ENCODE assay signal across 8 cellular contexts in the genomic region with DNA sequence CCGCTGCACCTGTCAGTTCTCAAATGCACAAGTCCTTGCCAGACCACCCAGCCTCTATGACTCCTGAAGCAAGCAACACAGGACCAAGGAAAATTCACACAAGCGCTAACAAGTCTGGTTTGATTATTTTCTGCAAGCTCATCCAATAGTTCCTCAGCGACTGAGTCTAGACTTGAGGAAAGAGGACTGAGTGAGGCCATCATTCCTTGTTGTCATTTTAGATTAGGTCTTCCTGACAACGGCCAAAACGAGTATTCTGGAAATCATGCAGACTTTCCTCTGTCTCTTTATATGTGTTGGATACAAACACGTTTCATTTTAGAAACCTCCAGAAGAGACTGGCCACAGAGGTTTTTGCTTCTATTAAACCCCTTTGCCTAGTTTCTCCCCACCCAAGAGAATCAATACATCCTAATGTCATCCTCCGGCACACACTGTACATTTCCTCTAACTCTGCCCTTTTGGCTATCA. TPM values are rescaled to one million over a fixed set of nuclear protein-coding genes. Genes with fewer than 3 reads are reported as not detected.
DNase-seq lines count a peak whose midpoint lies in the region; ATAC-seq, FAIRE-seq and TF ChIP-seq lines count a peak whose summit lies in the region.

No MANE protein-coding gene starts in this region.

- DNase-seq in CD14-positive monocyte (ENCODE audit: low spot score) (no peak), adipocyte (ENCODE audit: low read depth) (peak; percentile 64), frontal cortex (ENCODE audit: low spot score in 2 of 2) (no peak), NCI-H1105 (lab: John Stamatoyannopoulos, UW) (no peak)
- no peak for DNase-seq in stimulated activated naive CD8-positive, alpha-beta T cell treated with anti-CD3 and anti-CD28 coated beads, Interleukin-15, amount 100 ng/mL, for 72 hours
- no peak for DNase-seq in stimulated activated CD4-positive, alpha-beta T cell treated with anti-CD3 and anti-CD28 coated beads, Interleukin-2, amount 100 ng/mL, for 48 hours

- no peaks in the 10 kb centered on the region for H3K9me3 ChIP-seq in HUES64 (ENCODE audit: insufficient read depth, low read depth, low read length)
- no peaks in the 10 kb centered on the region for H3K9me3 ChIP-seq in adipocyte (ENCODE audit: control insufficient read depth, low read length)
- H3K9me3 ChIP-seq in iPS-18c (ENCODE audit: control insufficient read depth, insufficient read depth, low read length): no peaks in the 10 kb centered on the region

- H3K9ac ChIP-seq in HUES64 (ENCODE audit: low read depth, low read length): peak overlapping the region; percentile 97
- H3K9ac ChIP-seq in adipocyte (ENCODE audit: low read length): peak overlapping the region; percentile 99

- H3K4me3 ChIP-seq in HUES64 (ENCODE audit: low read length): peak overlapping the region; percentile 68
- peak overlapping the region; percentile 98 for H3K4me3 ChIP-seq in adipocyte (ENCODE audit: low read length)
- H3K4me3 ChIP-seq in iPS-18c (ENCODE audit: insufficient read depth, low read depth, low read length): peak overlapping the region; percentile 91

- no peak for FAIRE-seq in frontal cortex (lab: Jason Lieb, UNC)

- H3K4me1 ChIP-seq in HUES64 (ENCODE audit: insufficient read depth, low read length): 0 out of 2 replicates have a peak, but pooled peaks cover 7% of the 10 kb centered on the region
- H3K4me1 ChIP-seq in adipocyte (ENCODE audit: control insufficient read depth, insufficient read depth, low read length): peaks cover 26% of the 10 kb centered on the region

- H3K4me1 Mint-ChIP-seq in CD14-positive monocyte: peaks cover 58% of the 10 kb centered on the region
- peaks cover 56% of the 10 kb centered on the region for H3K4me1 Mint-ChIP-seq in stimulated activated naive CD8-positive, alpha-beta T cell treated with anti-CD3 and anti-CD28 coated beads, Interleukin-15, amount 100 ng/mL, for 72 hours

- peaks cover 23% of the 10 kb centered on the region; the same call in 1 of the 2 replicates for H3K36me3 ChIP-seq in HUES64 (ENCODE audit: insufficient read depth, low read length)
- H3K36me3 ChIP-seq in adipocyte (ENCODE audit: control insufficient read depth, insufficient read depth, low read length, severe bottlenecking): peaks cover 7% of the 10 kb centered on the region

- ATAC-seq in stimulated activated naive CD8-positive, alpha-beta T cell treated with anti-CD3 and anti-CD28 coated beads, Interleukin-15, amount 100 ng/mL, for 72 hours: no peak

- no peaks in the 10 kb centered on the region for H3K9me3 Mint-ChIP-seq in CD14-positive monocyte
- H3K9me3 Mint-ChIP-seq in stimulated activated naive CD8-positive, alpha-beta T cell treated with anti-CD3 and anti-CD28 coated beads, Interleukin-15, amount 100 ng/mL, for 72 hours: no peaks in the 10 kb centered on the region

- peaks cover 6 to 26% of the 10 kb centered on the region in 2 donors for H3K36me3 Mint-ChIP-seq in CD14-positive monocyte

- peak overlapping the region; percentile 97 for H3K27ac ChIP-seq in HUES64 (ENCODE audit: low read depth, low read length)

- no peak for TF ChIP-seq CTCF in CD14-positive monocyte (IDR thresholded peaks at IDR 0.05)

- intact Hi-C loops in CD14-positive monocyte (cut with micrococcal nuclease): loop anchor here (1.0 to 10.0 kb wide), 4 partner anchors 31 to 148 kb away; a partner anchor contains a TSS

- H3K27ac Mint-ChIP-seq in CD14-positive monocyte: peak overlapping the region; percentile 99 to 100 (median 99)
- H3K27ac Mint-ChIP-seq in stimulated activated naive CD8-positive, alpha-beta T cell treated with anti-CD3 and anti-CD28 coated beads, Interleukin-15, amount 100 ng/mL, for 72 hours: peak overlapping the region; percentile 98

- WGBS in HUES64: 13% methylated on average over 7 of the region's 7 CpGs

- H3K27me3 Mint-ChIP-seq in CD14-positive monocyte (ENCODE audit: low read depth in 3 of 3): peaks cover 0 to 1% (median 0%) of the 10 kb centered on the region in 3 donors
- H3K27me3 Mint-ChIP-seq in stimulated activated naive CD8-positive, alpha-beta T cell treated with anti-CD3 and anti-CD28 coated beads, Interleukin-15, amount 100 ng/mL, for 72 hours: no peaks in the 10 kb centered on the region

- peak overlapping the region; percentile 92 to 96 for H3K4me3 Mint-ChIP-seq in CD14-positive monocyte
- peak overlapping the region; percentile 99 for H3K4me3 Mint-ChIP-seq in stimulated activated naive CD8-positive, alpha-beta T cell treated with anti-CD3 and anti-CD28 coated beads, Interleukin-15, amount 100 ng/mL, for 72 hours

- no peaks in the 10 kb centered on the region for H3K27me3 ChIP-seq in HUES64 (ENCODE audit: insufficient read depth, low read length)
- H3K27me3 ChIP-seq in adipocyte (replicated peaks; ENCODE audit: control insufficient read depth, insufficient read depth, low read length): no peaks in the 10 kb centered on the region

RNA-seq across cellular contexts. Expression of a gene that starts 0.6 kb away (rescaled TPM):
- 10 to 100 TPM; 43.0 to 56.4 TPM for polyA plus RNA-seq in CD14-positive monocyte
- 66.8 TPM for polyA plus RNA-seq in HUES64 (2013, experiment 1 of 2)
- 65.5 TPM for polyA plus RNA-seq in HUES64 (2013, experiment 2 of 2)
- total RNA-seq in frontal cortex: 49.3 TPM

RNA-seq across cellular contexts. Expression of a gene that starts 1.1 kb away (rescaled TPM):
- 1 to 10 TPM; 3.1 to 5.3 TPM for polyA plus RNA-seq in CD14-positive monocyte
- 91.4 TPM for polyA plus RNA-seq in HUES64 (2013, experiment 1 of 2)
- polyA plus RNA-seq in HUES64 (2013, experiment 2 of 2): 80.9 TPM
- total RNA-seq in frontal cortex: 64.0 TPM

RNA-seq across cellular contexts. Expression of a gene that starts 31.2 kb away (rescaled TPM):
- 10 to 100 TPM; 12.5 to 19.8 TPM for polyA plus RNA-seq in CD14-positive monocyte
- polyA plus RNA-seq in HUES64 (2013, experiment 1 of 2): 25.2 TPM
- 29.5 TPM for polyA plus RNA-seq in HUES64 (2013, experiment 2 of 2)
- total RNA-seq in frontal cortex: 19.6 TPM

RNA-seq across cellular contexts. Expression of a gene that starts 54.4 kb away (rescaled TPM):
- polyA plus RNA-seq in CD14-positive monocyte: 10 to 100 TPM; 82.8 to 88.3 TPM
- polyA plus RNA-seq in HUES64 (2013, experiment 1 of 2): 163 TPM
- 146 TPM for polyA plus RNA-seq in HUES64 (2013, experiment 2 of 2)
- 47.3 TPM for total RNA-seq in frontal cortex

RNA-seq across cellular contexts. Expression of a gene that starts 54.6 kb away (rescaled TPM):
- polyA plus RNA-seq in CD14-positive monocyte: 10 to 100 TPM in 1 of 2 donors, 1 to 10 TPM in 1; 9.2 to 15.0 TPM
- 41.7 TPM for polyA plus RNA-seq in HUES64 (2013, experiment 1 of 2)
- 33.7 TPM for polyA plus RNA-seq in HUES64 (2013, experiment 2 of 2)
- 34.6 TPM for total RNA-seq in frontal cortex
